In the genomic region with DNA sequence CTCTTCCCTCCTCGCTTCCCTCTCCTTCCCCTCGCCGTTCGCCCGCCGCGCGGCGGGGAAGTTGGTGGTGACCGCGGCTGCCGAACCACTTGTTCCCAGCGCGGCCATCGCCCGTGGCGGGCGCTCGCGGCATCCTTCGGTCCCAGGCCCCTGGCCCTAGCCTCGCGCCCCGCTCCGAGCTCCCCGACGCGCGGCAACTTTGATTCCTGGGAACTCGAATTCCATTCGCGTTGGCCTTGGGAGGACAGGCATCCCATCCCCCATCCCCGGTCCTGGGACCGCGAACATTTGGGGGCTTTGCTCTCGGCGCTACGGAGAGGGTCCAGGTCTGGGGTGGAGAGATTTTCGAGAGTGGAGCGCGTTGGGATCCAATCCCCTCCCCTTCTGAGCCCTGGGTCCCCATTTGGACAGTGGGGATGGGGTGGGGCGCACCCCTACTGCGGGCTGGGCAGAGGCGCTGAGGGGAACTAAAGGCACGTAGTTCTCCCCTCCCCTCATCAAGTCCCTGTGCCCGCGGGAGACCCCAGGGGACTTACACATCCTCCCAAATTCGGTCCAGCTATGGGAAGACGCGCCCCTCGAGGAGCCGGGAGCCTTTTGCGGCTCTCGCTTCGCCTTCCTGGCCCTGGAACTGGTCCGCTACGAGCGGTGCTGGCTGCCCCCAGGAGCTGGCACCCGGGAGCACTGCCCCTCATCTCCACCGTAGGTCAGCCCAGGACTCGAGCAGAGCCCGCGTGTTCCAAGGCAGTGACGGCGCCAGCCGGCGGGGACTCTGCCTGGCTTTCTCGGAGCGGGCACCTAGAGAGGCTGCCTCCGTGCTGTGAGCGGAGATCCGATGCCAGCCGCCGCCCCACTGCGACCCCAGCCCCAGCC, we compare ENCODE assay signal across 1 cellular context.
TF ChIP-seq lines count a peak whose summit lies in the region.

No MANE protein-coding gene starts in this region.

TF ChIP-seq in K562, 482 proteins besides CTCF, POLR2A, EP300 and RAD21 (continued from another document):
- TF ChIP-seq, protein P1, sequence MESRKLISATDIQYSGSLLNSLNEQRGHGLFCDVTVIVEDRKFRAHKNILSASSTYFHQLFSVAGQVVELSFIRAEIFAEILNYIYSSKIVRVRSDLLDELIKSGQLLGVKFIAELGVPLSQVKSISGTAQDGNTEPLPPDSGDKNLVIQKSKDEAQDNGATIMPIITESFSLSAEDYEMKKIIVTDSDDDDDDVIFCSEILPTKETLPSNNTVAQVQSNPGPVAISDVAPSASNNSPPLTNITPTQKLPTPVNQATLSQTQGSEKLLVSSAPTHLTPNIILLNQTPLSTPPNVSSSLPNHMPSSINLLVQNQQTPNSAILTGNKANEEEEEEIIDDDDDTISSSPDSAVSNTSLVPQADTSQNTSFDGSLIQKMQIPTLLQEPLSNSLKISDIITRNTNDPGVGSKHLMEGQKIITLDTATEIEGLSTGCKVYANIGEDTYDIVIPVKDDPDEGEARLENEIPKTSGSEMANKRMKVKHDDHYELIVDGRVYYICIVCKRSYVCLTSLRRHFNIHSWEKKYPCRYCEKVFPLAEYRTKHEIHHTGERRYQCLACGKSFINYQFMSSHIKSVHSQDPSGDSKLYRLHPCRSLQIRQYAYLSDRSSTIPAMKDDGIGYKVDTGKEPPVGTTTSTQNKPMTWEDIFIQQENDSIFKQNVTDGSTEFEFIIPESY (CRISPR knock-in tag; IDR thresholded peaks at IDR 0.05) = peak; percentile 70
